Comparison of ENCODE assay signal across 3 cellular contexts in the genomic region with DNA sequence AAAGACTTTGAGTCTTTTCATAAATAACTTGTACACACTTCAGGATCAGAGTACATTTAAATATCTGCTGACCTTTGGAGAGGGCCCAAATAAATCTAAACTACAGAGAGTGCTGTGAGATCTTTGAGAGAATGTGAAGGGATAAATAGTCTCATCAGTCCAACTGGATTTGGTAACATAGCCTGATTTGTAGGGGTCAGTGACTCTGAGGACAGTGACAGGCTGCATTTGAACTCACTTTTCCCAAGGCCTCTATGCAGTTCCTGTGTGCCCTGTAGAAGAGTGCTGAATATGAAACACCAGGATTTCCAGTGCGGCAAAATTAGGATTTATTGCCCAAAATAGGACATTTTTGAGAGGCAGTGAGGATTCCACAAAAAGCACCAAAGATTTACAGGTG.
TF ChIP-seq lines count a peak whose summit lies in the region.

No MANE protein-coding gene starts in this region.

TF ChIP-seq in liver, 16 proteins besides CTCF, POLR2A, EP300 and RAD21 (continued from another document):
- TF ChIP-seq YY1 (IDR thresholded peaks at IDR 0.05) (peak; percentile 29), GABPA (IDR thresholded peaks at IDR 0.05 in 1 of 2, conservative IDR thresholded peaks at IDR 0.05 in 1 of 2) (no peak), REST (IDR thresholded peaks at IDR 0.05) (peak; percentile 44), EGR1 (IDR thresholded peaks at IDR 0.05; ENCODE audit: low read depth in 2 of 2) (no peak), SP1 (IDR thresholded peaks at IDR 0.05) (peak; percentile 62), ATF3 (IDR thresholded peaks at IDR 0.05) (no peak), ZBTB33 (IDR thresholded peaks at IDR 0.05) (peak; percentile 15), RXRA (IDR thresholded peaks at IDR 0.05) (peak; percentile 99), NR2F2 (IDR thresholded peaks at IDR 0.05) (no peak)
- TF ChIP-seq, protein P1, sequence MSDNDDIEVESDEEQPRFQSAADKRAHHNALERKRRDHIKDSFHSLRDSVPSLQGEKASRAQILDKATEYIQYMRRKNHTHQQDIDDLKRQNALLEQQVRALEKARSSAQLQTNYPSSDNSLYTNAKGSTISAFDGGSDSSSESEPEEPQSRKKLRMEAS (IDR thresholded peaks at IDR 0.05), result no peak

TF ChIP-seq in HepG2, 621 proteins besides CTCF, POLR2A, EP300 and RAD21:
- TF ChIP-seq, protein P2, sequence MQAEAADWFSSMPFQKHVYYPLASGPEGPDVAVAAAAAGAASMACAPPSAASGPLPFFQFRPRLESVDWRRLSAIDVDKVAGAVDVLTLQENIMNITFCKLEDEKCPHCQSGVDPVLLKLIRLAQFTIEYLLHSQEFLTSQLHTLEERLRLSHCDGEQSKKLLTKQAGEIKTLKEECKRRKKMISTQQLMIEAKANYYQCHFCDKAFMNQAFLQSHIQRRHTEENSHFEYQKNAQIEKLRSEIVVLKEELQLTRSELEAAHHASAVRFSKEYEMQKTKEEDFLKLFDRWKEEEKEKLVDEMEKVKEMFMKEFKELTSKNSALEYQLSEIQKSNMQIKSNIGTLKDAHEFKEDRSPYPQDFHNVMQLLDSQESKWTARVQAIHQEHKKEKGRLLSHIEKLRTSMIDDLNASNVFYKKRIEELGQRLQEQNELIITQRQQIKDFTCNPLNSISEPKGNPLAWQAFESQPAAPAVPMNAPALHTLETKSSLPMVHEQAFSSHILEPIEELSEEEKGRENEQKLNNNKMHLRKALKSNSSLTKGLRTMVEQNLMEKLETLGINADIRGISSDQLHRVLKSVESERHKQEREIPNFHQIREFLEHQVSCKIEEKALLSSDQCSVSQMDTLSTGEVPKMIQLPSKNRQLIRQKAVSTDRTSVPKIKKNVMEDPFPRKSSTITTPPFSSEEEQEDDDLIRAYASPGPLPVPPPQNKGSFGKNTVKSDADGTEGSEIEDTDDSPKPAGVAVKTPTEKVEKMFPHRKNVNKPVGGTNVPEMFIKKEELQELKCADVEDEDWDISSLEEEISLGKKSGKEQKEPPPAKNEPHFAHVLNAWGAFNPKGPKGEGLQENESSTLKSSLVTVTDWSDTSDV (CRISPR knock-in tag; IDR thresholded peaks at IDR 0.05), result no peak
- TF ChIP-seq ZFP36L1 (CRISPR knock-in tag; IDR thresholded peaks at IDR 0.05) (no peak), RARG (CRISPR knock-in tag; IDR thresholded peaks at IDR 0.05; ENCODE audit: low read depth) (no peak), ZNF674 (CRISPR knock-in tag; IDR thresholded peaks at IDR 0.05; ENCODE audit: low read depth) (no peak), SP1 (IDR thresholded peaks at IDR 0.05) (no peak), SP1 (CRISPR knock-in tag; IDR thresholded peaks at IDR 0.05) (no peak), ZNF644 (CRISPR knock-in tag; IDR thresholded peaks at IDR 0.05; ENCODE audit: low read depth) (no peak), ZMAT3 (CRISPR knock-in tag; conservative IDR thresholded peaks at IDR 0.05) (no peak), ATF1 (CRISPR knock-in tag; IDR thresholded peaks at IDR 0.05) (no peak), SOX6 (IDR thresholded peaks at IDR 0.05) (no peak), SOX6 (CRISPR knock-in tag; IDR thresholded peaks at IDR 0.05) (no peak)
- TF ChIP-seq, protein P3, sequence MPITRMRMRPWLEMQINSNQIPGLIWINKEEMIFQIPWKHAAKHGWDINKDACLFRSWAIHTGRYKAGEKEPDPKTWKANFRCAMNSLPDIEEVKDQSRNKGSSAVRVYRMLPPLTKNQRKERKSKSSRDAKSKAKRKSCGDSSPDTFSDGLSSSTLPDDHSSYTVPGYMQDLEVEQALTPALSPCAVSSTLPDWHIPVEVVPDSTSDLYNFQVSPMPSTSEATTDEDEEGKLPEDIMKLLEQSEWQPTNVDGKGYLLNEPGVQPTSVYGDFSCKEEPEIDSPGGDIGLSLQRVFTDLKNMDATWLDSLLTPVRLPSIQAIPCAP (CRISPR knock-in tag; IDR thresholded peaks at IDR 0.05; ENCODE audit: low read depth), result no peak
- TF ChIP-seq, protein P4, sequence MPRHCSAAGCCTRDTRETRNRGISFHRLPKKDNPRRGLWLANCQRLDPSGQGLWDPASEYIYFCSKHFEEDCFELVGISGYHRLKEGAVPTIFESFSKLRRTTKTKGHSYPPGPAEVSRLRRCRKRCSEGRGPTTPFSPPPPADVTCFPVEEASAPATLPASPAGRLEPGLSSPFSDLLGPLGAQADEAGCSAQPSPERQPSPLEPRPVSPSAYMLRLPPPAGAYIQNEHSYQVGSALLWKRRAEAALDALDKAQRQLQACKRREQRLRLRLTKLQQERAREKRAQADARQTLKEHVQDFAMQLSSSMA (CRISPR knock-in tag; IDR thresholded peaks at IDR 0.05), result no peak
- TF ChIP-seq, protein P5, sequence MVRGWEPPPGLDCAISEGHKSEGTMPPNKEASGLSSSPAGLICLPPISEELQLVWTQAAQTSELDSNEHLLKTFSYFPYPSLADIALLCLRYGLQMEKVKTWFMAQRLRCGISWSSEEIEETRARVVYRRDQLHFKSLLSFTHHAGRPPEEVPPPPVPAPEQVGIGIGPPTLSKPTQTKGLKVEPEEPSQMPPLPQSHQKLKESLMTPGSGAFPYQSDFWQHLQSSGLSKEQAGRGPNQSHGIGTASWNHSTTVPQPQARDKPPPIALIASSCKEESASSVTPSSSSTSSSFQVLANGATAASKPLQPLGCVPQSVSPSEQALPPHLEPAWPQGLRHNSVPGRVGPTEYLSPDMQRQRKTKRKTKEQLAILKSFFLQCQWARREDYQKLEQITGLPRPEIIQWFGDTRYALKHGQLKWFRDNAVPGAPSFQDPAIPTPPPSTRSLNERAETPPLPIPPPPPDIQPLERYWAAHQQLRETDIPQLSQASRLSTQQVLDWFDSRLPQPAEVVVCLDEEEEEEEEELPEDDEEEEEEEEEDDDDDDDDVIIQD (CRISPR knock-in tag; IDR thresholded peaks at IDR 0.05; ENCODE audit: low read depth), result no peak
TF ChIP-seq in HepG2: peak in this region for 0.

TF ChIP-seq in WTC11, 78 proteins besides CTCF, POLR2A, EP300 and RAD21 (continued from another document):
- TF ChIP-seq, protein P6, sequence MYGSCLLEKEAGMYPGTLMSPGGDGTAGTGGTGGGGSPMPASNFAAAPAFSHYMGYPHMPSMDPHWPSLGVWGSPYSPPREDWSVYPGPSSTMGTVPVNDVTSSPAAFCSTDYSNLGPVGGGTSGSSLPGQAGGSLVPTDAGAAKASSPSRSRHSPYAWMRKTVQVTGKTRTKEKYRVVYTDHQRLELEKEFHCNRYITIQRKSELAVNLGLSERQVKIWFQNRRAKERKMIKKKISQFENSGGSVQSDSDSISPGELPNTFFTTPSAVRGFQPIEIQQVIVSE (CRISPR knock-in tag; IDR thresholded peaks at IDR 0.05; ENCODE audit: borderline replicate concordance), result no peak
- TF ChIP-seq E2F1 (CRISPR knock-in tag; IDR thresholded peaks at IDR 0.05), result no peak
- no peak for TF ChIP-seq AFF4 (CRISPR knock-in tag; IDR thresholded peaks at IDR 0.05; ENCODE audit: borderline replicate concordance)
- TF ChIP-seq, protein P7, sequence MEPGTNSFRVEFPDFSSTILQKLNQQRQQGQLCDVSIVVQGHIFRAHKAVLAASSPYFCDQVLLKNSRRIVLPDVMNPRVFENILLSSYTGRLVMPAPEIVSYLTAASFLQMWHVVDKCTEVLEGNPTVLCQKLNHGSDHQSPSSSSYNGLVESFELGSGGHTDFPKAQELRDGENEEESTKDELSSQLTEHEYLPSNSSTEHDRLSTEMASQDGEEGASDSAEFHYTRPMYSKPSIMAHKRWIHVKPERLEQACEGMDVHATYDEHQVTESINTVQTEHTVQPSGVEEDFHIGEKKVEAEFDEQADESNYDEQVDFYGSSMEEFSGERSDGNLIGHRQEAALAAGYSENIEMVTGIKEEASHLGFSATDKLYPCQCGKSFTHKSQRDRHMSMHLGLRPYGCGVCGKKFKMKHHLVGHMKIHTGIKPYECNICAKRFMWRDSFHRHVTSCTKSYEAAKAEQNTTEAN (CRISPR knock-in tag; IDR thresholded peaks at IDR 0.05), result no peak
- no peak for TF ChIP-seq GRHL2 (CRISPR knock-in tag; IDR thresholded peaks at IDR 0.05; ENCODE audit: insufficient replicate concordance, severe bottlenecking)
- no peak for TF ChIP-seq ATF3 (CRISPR knock-in tag; conservative IDR thresholded peaks at IDR 0.05)
- TF ChIP-seq NR2C2 (CRISPR knock-in tag; IDR thresholded peaks at IDR 0.05), result no peak
- TF ChIP-seq, protein P3 (CRISPR knock-in tag; IDR thresholded peaks at IDR 0.05), result no peak
- TF ChIP-seq TP53 (CRISPR knock-in tag; IDR thresholded peaks at IDR 0.05), result no peak
